8 cellular contexts compared by ENCODE assay signal in genomic region chr1:222654849-222655248, GRCh38. TPM values are rescaled to one million over a fixed set of nuclear protein-coding genes. Genes with fewer than 3 reads are reported as not detected.
DNase-seq lines count a peak whose midpoint lies in the region; ATAC-seq and TF ChIP-seq lines count a peak whose summit lies in the region.

No MANE protein-coding gene starts in this region.

- H3K27me3 Mint-ChIP-seq in immature natural killer cell (ENCODE audit: low read depth in 3 of 3) = peaks cover 0 to 4% (median 0%) of the 10 kb centered on the region in 3 donors

- H3K79me2 ChIP-seq in DND-41 (ENCODE audit: insufficient read depth, low read length) = no peaks in the 10 kb centered on the region

- peak overlapping the region; percentile 71 for H3K27ac ChIP-seq in DND-41 (ENCODE audit: low read length)

- peak overlapping the region; percentile 41; the same call in 1 of the 2 replicates for H3K4me2 ChIP-seq in DND-41 (ENCODE audit: insufficient read depth, low read length)

- peak overlapping the region in 4 of 5 donors; percentile 13 to 59 (median 24) for H3K4me3 Mint-ChIP-seq in immature natural killer cell

- ATAC-seq in DND-41 (ENCODE audit: insufficient read depth, low read depth) = peak; percentile 100
- ATAC-seq in GM21526 (IDR thresholded peaks at IDR 0.05; ENCODE audit: low FRiP score, unreplicated experiment) = peak; percentile 96

- H2AFZ ChIP-seq in DND-41 (ENCODE audit: low read depth, low read length) = no peak overlapping the region

- peak overlapping the region; percentile 24; the same call in 1 of the 2 replicates for H3K9ac ChIP-seq in DND-41 (ENCODE audit: low read depth, low read length)

- H3K9me3 ChIP-seq in DND-41 (ENCODE audit: insufficient read depth, low read length, severe bottlenecking) = no peaks in the 10 kb centered on the region

- peak overlapping the region; percentile 70 to 96 (median 86) for H3K27ac Mint-ChIP-seq in immature natural killer cell

- peaks cover 49 to 83% (median 51%) of the 10 kb centered on the region in 3 donors for H3K36me3 Mint-ChIP-seq in immature natural killer cell

- peak; percentile 57 for TF ChIP-seq CTCF in DND-41 (IDR thresholded peaks at IDR 0.05; ENCODE audit: borderline replicate concordance, extremely low read depth, low read length, poor library complexity, severe bottlenecking)

- DNase-seq in DND-41 (peak; percentile 72), M059J (ENCODE audit: low read depth) (peak; percentile 22), activated T-cell treated with anti-CD3 and anti-CD28 coated beads for 1 hour (ENCODE audit: low read depth) (peak; percentile 46), immature natural killer cell (peak; percentile 73 to 79 (median 76)), kidney glomerular epithelial cell (lab: John Stamatoyannopoulos, UW) (no peak), NCI-H2107 treated with DMSO at 0.1 percent for 48 hours (lab: John Stamatoyannopoulos, UW; ENCODE audit: unreplicated experiment) (no peak)
- peak; percentile 42 to 81 (median 73) for DNase-seq in stimulated activated naive CD4-positive, alpha-beta T cell (lab: John Stamatoyannopoulos, UW)

- no peaks in the 10 kb centered on the region for H3K9me3 Mint-ChIP-seq in immature natural killer cell

- H3K4me1 Mint-ChIP-seq in immature natural killer cell = peaks cover 24 to 44% of the 10 kb centered on the region in 2 donors

- H3K4me3 ChIP-seq in DND-41 (ENCODE audit: low read depth in 1 of 2, low read length in 2 of 2) = no peak overlapping the region

- no peaks in the 10 kb centered on the region for H3K27me3 ChIP-seq in DND-41 (ENCODE audit: insufficient read depth, low read length, poor library complexity)

- H3K4me1 ChIP-seq in DND-41 (ENCODE audit: insufficient read depth, low read length) = peaks cover 32% of the 10 kb centered on the region

- peaks cover 91% of the 10 kb centered on the region for H3K36me3 ChIP-seq in DND-41 (ENCODE audit: insufficient read depth, low read length)

- no peaks in the 10 kb centered on the region for H4K20me1 ChIP-seq in DND-41 (ENCODE audit: insufficient read depth, low read length)

RNA-seq across cellular contexts. Expression of gene MIA3, which starts 37.0 kb away (rescaled TPM):
- total RNA-seq in M059J (2014; rRNA removed; shearing (Covaris generic)) = 51.0 and 53.7 TPM in 2 replicates
- polyA plus RNA-seq in immature natural killer cell = 10 to 100 TPM; 24.5 to 61.6 (median 50.8) TPM

RNA-seq across cellular contexts. Expression of gene AIDA, which starts 57.4 kb away (rescaled TPM):
- 30.1 and 60.1 TPM in 2 replicates for total RNA-seq in M059J (2014; rRNA removed; shearing (Covaris generic))
- polyA plus RNA-seq in immature natural killer cell = 10 to 100 TPM; 16.7 to 22.0 (median 21.2) TPM

RNA-seq across cellular contexts. Expression of gene BROX, which starts 57.5 kb away (rescaled TPM):
- 61.7 and 82.1 TPM in 2 replicates for total RNA-seq in M059J (2014; rRNA removed; shearing (Covaris generic))
- 10 to 100 TPM; 17.5 to 26.5 (median 22.1) TPM for polyA plus RNA-seq in immature natural killer cell

Comparison
In these comparisons a context has a peak if more than half of its experiments do, and no peak if none do; other contexts are left out.
1. DNase-seq: peak in DND-41 (single experiment), M059J (single experiment), activated T-cell treated with anti-CD3 and anti-CD28 coated beads for 1 hour (single experiment), immature natural killer cell (3 of 3) and stimulated activated naive CD4-positive, alpha-beta T cell (6 of 6); none in kidney glomerular epithelial cell (single experiment) and NCI-H2107 treated with DMSO at 0.1 percent for 48 hours (single experiment).